14 cellular contexts compared by ENCODE assay signal in genomic region chr5:2200261-2200965, GRCh38.
"Had no signal": no experiment of that assay in that cellular context is flagged by ENCODE, and none has a peak within 500 bp of the region (broad histone marks: within the 10 kb centered on the region; RNA-seq: fewer than 3 reads in every experiment).

No MANE protein-coding gene starts in this region.

- H3K36me3 ChIP-seq: transverse colon had no signal

- ATAC-seq: activated CD8-positive, alpha-beta T cell treated with anti-CD3 and anti-CD28 coated beads for 36 hours; T-helper 17 cell; WTC11 had no signal

- H3K27ac ChIP-seq: transverse colon had no signal

- H3K9me3 ChIP-seq: transverse colon had no signal

- DNase-seq: activated CD4-positive, alpha-beta T cell treated with anti-CD3 and anti-CD28 coated beads for 4 hours; activated CD8-positive, alpha-beta T cell treated with anti-CD3 and anti-CD28 coated beads for 36 hours; activated naive CD4-positive, alpha-beta T cell treated with anti-CD3 and anti-CD28 coated beads for 36 hours; foreskin fibroblast; glutamatergic neuron; immature natural killer cell; midbrain; stimulated activated CD4-positive, alpha-beta T cell treated with anti-CD3 and anti-CD28 coated beads, Interleukin-4, amount 100 ng/mL, for 24 hours; stimulated activated naive CD4-positive, alpha-beta T cell; substantia nigra; T-helper 17 cell; transverse colon had no signal

- H3K4me3 ChIP-seq: skin epidermis, transverse colon had no signal

- H3K4me1 ChIP-seq: transverse colon had no signal
